27 cellular contexts compared by ENCODE assay signal in the genomic region with DNA sequence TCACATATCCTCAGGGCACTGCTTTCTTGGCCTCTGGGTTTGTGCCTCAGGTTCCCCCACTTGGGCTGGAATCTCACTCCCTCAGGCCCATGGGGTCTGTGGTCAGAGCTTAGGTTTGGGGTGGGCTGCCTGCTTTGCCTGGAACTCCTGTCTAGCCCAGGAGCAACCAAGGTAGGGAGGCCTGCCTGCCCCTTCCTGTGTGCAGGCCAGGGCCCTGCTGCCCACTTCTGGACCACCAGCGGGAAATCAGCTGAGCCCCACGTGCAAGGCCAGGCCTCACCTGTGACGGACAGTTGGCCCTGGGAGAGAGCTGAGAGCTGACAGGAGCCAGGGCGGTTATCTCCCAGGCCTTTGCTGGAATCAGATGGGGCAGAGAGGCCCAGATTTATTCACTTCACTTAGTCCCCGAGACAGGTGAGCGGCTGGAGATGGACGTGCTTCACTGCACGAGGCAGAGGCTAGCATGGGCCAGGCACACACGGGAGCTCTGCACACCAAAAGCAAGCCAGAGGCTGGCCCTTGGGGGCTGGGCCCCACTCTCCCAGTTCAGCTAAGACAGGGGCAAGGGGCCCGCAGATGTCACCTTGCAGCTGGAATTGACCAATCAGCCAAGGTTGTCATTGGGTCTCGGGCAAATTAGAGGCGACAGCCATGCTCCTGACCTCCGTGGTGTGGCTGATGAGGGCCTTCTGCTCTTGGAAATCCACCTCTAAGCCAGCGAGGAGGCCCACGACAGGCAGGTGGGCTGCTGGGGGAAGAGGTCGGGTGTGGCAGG. TPM values are rescaled to one million over a fixed set of nuclear protein-coding genes. Genes with fewer than 3 reads are reported as not detected.
DNase-seq lines count a peak whose midpoint lies in the region; ATAC-seq and TF ChIP-seq lines count a peak whose summit lies in the region.
"Had no signal": no experiment of that assay in that cellular context is flagged by ENCODE, and none has a peak within 500 bp of the region (broad histone marks: within the 10 kb centered on the region; RNA-seq: fewer than 3 reads in every experiment).

No MANE protein-coding gene starts in this region.

- 0 out of 20 replicates have a peak overlapping the region, but pooled peaks of 1 of the 10 experiments have one; percentile 6 for H3K4me3 ChIP-seq in BLaER1 treated with 17β-estradiol and CSF1 and Interleukin-3, amounts not matched to agents 10 nM and 100 nM
- H3K4me3 ChIP-seq in OCI-LY7 (ENCODE audit: low read depth, low read length, poor library complexity, severe bottlenecking) (peak overlapping the region; percentile 48), SJCRH30 (no peak overlapping the region)
- H3K4me3 ChIP-seq: coronary artery, esophagus muscularis mucosa had no signal

- H3K36me3 ChIP-seq in BLaER1 treated with 17β-estradiol and CSF1 and Interleukin-3, amounts not matched to agents 10 nM and 100 nM, result no peaks in the 10 kb centered on the region
- H3K36me3 ChIP-seq in OCI-LY7 (ENCODE audit: insufficient read depth, low read length), result no peaks in the 10 kb centered on the region
- H3K36me3 ChIP-seq in SJCRH30, result no peaks in the 10 kb centered on the region
- H3K36me3 ChIP-seq: esophagus muscularis mucosa had no signal

- CTCF ChIA-PET in OCI-LY7 (lab: Charles Lee; ENCODE audit: unreplicated experiment), result interaction anchor here (1.3 kb wide), 1 partner anchor 155 kb away, joined by 3 read pairs; no protein-coding TSS in a partner anchor

- no TSS peak for BruUV-seq in OCI-LY7 (replicated peaks; lab: Mats Ljungman, UMichigan)

- H3K27me3 ChIP-seq in BLaER1 treated with 17β-estradiol and CSF1 and Interleukin-3, amounts not matched to agents 10 nM and 100 nM, result peaks cover 0 to 7% (median 0%) of the 10 kb centered on the region in 11 experiments; a peak in 1 of 22 replicates
- no peaks in the 10 kb centered on the region for H3K27me3 ChIP-seq in SJCRH30
- H3K27me3 ChIP-seq: foreskin keratinocyte had no signal

- peak; percentile 72 for DNase-seq in OCI-LY7 (ENCODE audit: low spot score)
- peak; percentile 26 for DNase-seq in left ventricle myocardium superior
- DNase-seq in retina, result peak; percentile 69
- no peak for DNase-seq in SJCRH30
- no peak for DNase-seq in DMS153 (lab: John Stamatoyannopoulos, UW)
- DNase-seq: activated CD4-positive, alpha-beta T cell treated with anti-CD3 and anti-CD28 coated beads, Interleukin-2, amount 10 ng/mL, durations not matched to agents 24 days and 14 days; activated naive CD4-positive, alpha-beta T cell treated with Interleukin-2 at 50 U/mL for 16 hours; activated T-cell treated with anti-CD3 and anti-CD28 coated beads, Interleukin-2, amount 50 U/mL, for 72 hours; Calu3; effector memory CD8-positive, alpha-beta T cell; foreskin keratinocyte; KG1; mesenchymal stem cell; MM.1S; NCI-H1417; NCI-H2081; NCI-H345; stimulated activated CD4-positive, alpha-beta T cell treated with anti-CD3 and anti-CD28 coated beads, Interleukin-12 subunit alpha, Interleukin-12 subunit beta, amount 100 ng/mL, for 4 hours; stimulated activated CD4-positive, alpha-beta T cell treated with anti-CD3 and anti-CD28 coated beads, Interleukin-4, amount 100 ng/mL, for 24 hours had no signal

- peak overlapping the region; percentile 72 to 92 (median 90) for H3K4me2 ChIP-seq in BLaER1 treated with 17β-estradiol and CSF1 and Interleukin-3, amounts not matched to agents 10 nM and 100 nM
- peak overlapping the region; percentile 74 for H3K4me2 ChIP-seq in OCI-LY7 (ENCODE audit: low read length)

- H3K9ac ChIP-seq in BLaER1 treated with 17β-estradiol and CSF1 and Interleukin-3, amounts not matched to agents 10 nM and 100 nM, result peak overlapping the region in 5 of 11 experiments; percentile 10 to 64 (median 54); a peak in 9 of 22 replicates

- intact Hi-C loops in OCI-LY7 (cut with micrococcal nuclease; ENCODE audit: unreplicated experiment) (no loop called here), left ventricle myocardium superior (cut with micrococcal nuclease) (no loop called here)

- POLR2A ChIA-PET in OCI-LY7 (lab: Charles Lee), result interaction anchor here (1.5 kb wide), 1 partner anchor 9 kb away, joined by 4 read pairs; no protein-coding TSS in a partner anchor

- H3K9me3 ChIP-seq in BLaER1 treated with 17β-estradiol and CSF1 and Interleukin-3, amounts not matched to agents 10 nM and 100 nM (replicated peaks in 1 of 11), result no peaks in the 10 kb centered on the region
- H3K9me3 ChIP-seq in OCI-LY7 (ENCODE audit: low read length), result no peaks in the 10 kb centered on the region
- H3K9me3 ChIP-seq in SJCRH30 (replicated peaks), result no peaks in the 10 kb centered on the region
- H3K9me3 ChIP-seq: esophagus muscularis mucosa had no signal

- H4K20me1 ChIP-seq in BLaER1 treated with 17β-estradiol and CSF1 and Interleukin-3, amounts not matched to agents 10 nM and 100 nM, result peaks cover 0 to 18% (median 0%) of the 10 kb centered on the region in 11 experiments; a peak in 3 of 22 replicates
- no peaks in the 10 kb centered on the region for H4K20me1 ChIP-seq in OCI-LY7 (ENCODE audit: insufficient read depth, low read length)

- ATAC-seq in left ventricle myocardium superior (no peak), GM18870 (IDR thresholded peaks at IDR 0.05; ENCODE audit: unreplicated experiment) (no peak)
- ATAC-seq: activated T-cell treated with anti-CD3 and anti-CD28 coated beads, Interleukin-2, amount 50 U/mL, for 72 hours; effector memory CD8-positive, alpha-beta T cell; foreskin keratinocyte; HCT116; left colon had no signal

- H3K27ac ChIP-seq in BLaER1 treated with 17β-estradiol and CSF1 and Interleukin-3, amounts not matched to agents 10 nM and 100 nM, result peak overlapping the region in 5 of 11 experiments; percentile 0 to 61 (median 26); a peak in 6 of 22 replicates
- H3K27ac ChIP-seq in OCI-LY7 (ENCODE audit: low read depth, low read length, poor library complexity, severe bottlenecking), result peak overlapping the region; percentile 94
- no peak overlapping the region for H3K27ac ChIP-seq in SJCRH30
- H3K27ac ChIP-seq: C4-2B, foreskin keratinocyte, RWPE1 had no signal

- no peak for TF ChIP-seq CTCF in OCI-LY7 (conservative IDR thresholded peaks at IDR 0.05; ENCODE audit: low read length)

- H3K79me2 ChIP-seq in OCI-LY7 (ENCODE audit: insufficient read depth, low read depth, low read length), result no peaks in the 10 kb centered on the region

- peaks cover 73 to 98% (median 88%) of the 10 kb centered on the region in 10 experiments for H3K4me1 ChIP-seq in BLaER1 treated with 17β-estradiol and CSF1 and Interleukin-3, amounts not matched to agents 10 nM and 100 nM
- H3K4me1 ChIP-seq in OCI-LY7 (ENCODE audit: insufficient read depth, low read length, poor library complexity, severe bottlenecking), result peaks cover 45% of the 10 kb centered on the region
- H3K4me1 ChIP-seq in SJCRH30, result peaks cover 13% of the 10 kb centered on the region; the same call in 1 of the 2 replicates
- H3K4me1 ChIP-seq: foreskin keratinocyte had no signal

- H3K9me2 ChIP-seq in OCI-LY7 (ENCODE audit: insufficient read depth, low read length), result no peaks in the 10 kb centered on the region

- peak overlapping the region; percentile 12 for H2AFZ ChIP-seq in OCI-LY7 (ENCODE audit: low read length)

RNA-seq across cellular contexts. Expression of a gene that starts 49.9 kb away (rescaled TPM):
- not detected in 2 replicates for total RNA-seq in OCI-LY7 (2014; rRNA removed; shearing (Covaris generic))
- total RNA-seq in OCI-LY7 (2022) (not detected in 2 replicates), left ventricle myocardium superior (3.9 TPM)
- total RNA-seq in SJCRH30 (2014; rRNA removed; shearing (Covaris generic)), result not detected in 2 replicates
- total RNA-seq: foreskin keratinocyte had no signal

Comparison
In these comparisons a context has a peak if more than half of its experiments do, and no peak if none do; other contexts are left out.
1. DNase-seq: peak in OCI-LY7 (single experiment), left ventricle myocardium superior (single experiment) and retina (single experiment); none in SJCRH30 (0 of 2) and DMS153 (single experiment).